2 cellular contexts compared by ENCODE assay signal in the genomic region with DNA sequence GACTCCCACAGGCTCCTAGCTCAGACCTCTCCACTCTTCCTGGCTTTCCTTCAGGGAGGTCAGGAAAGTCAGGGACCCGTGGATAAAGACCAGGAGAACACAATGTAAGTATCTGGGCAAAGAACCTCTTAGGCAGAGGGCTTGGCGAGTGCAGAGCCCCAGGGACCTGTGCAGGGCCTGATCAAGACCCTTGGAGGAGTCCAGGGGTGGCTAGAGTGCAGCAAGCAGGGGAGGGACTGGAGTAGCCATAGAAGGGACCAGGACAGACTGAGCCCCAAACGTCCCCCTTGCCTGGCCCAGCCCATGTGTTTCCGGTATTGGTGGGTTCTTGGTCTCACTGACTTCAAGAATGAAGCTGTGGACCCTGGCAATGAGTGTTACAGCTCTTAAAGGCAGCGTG.
TF ChIP-seq lines count a peak whose summit lies in the region.

No MANE protein-coding gene starts in this region.

TF ChIP-seq in A549, 52 proteins besides CTCF, POLR2A, EP300 and RAD21:
- TF ChIP-seq EHMT2 (IDR thresholded peaks at IDR 0.05; ENCODE audit: low read depth) (no peak), TP53 (CRISPR knock-in tag; IDR thresholded peaks at IDR 0.05) (no peak), CHD2 (IDR thresholded peaks at IDR 0.05; ENCODE audit: low read length, partially characterized antibody) (no peak), FOXS1 (CRISPR knock-in tag; IDR thresholded peaks at IDR 0.05) (no peak), FOSB (CRISPR knock-in tag; IDR thresholded peaks at IDR 0.05) (no peak), CBX8 (IDR thresholded peaks at IDR 0.05) (no peak), POLR2AphosphoS2 (conservative IDR thresholded peaks at IDR 0.05; ENCODE audit: low read length) (no peak), RFX5 (IDR thresholded peaks at IDR 0.05) (no peak), MYC (IDR thresholded peaks at IDR 0.05; ENCODE audit: borderline replicate concordance, low read length) (no peak), ZSCAN20 (CRISPR knock-in tag; IDR thresholded peaks at IDR 0.05) (no peak), CEBPB (IDR thresholded peaks at IDR 0.05) (no peak), TFCP2L1 (CRISPR knock-in tag; IDR thresholded peaks at IDR 0.05) (no peak)
- TF ChIP-seq, protein P1, sequence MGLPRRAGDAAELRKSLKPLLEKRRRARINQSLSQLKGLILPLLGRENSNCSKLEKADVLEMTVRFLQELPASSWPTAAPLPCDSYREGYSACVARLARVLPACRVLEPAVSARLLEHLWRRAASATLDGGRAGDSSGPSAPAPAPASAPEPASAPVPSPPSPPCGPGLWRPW (IDR thresholded peaks at IDR 0.05) = no peak
- TF ChIP-seq, protein P2, sequence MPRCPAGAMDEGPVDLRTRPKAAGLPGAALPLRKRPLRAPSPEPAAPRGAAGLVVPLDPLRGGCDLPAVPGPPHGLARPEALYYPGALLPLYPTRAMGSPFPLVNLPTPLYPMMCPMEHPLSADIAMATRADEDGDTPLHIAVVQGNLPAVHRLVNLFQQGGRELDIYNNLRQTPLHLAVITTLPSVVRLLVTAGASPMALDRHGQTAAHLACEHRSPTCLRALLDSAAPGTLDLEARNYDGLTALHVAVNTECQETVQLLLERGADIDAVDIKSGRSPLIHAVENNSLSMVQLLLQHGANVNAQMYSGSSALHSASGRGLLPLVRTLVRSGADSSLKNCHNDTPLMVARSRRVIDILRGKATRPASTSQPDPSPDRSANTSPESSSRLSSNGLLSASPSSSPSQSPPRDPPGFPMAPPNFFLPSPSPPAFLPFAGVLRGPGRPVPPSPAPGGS (IDR thresholded peaks at IDR 0.05) = no peak
TF ChIP-seq in A549: peak in this region for 0.

TF ChIP-seq in HepG2, 621 proteins besides CTCF, POLR2A, EP300 and RAD21:
- peak; percentile 27; the same call in 1 of the 2 replicates for TF ChIP-seq ZSCAN25 (CRISPR knock-in tag; IDR thresholded peaks at IDR 0.05)
- 0 out of 2 replicates have a peak, but pooled peaks have one; percentile 55 for TF ChIP-seq ZNF44 (CRISPR knock-in tag; IDR thresholded peaks at IDR 0.05)
- TF ChIP-seq, protein P2 (CRISPR knock-in tag; IDR thresholded peaks at IDR 0.05) = 0 out of 2 replicates have a peak, but pooled peaks have one; percentile 59
- TF ChIP-seq DNMT3B (CRISPR knock-in tag; conservative IDR thresholded peaks at IDR 0.05) = no peak
- TF ChIP-seq ZNF598 (CRISPR knock-in tag; IDR thresholded peaks at IDR 0.05; ENCODE audit: borderline replicate concordance) = 0 out of 2 replicates have a peak, but pooled peaks have one; percentile 26
